ENCODE assay signal across 23 cellular contexts in genomic region chr2:105297211-105297610, GRCh38. TPM values are rescaled to one million over a fixed set of nuclear protein-coding genes. Genes with fewer than 3 reads are reported as not detected.
"Had no signal": no experiment of that assay in that cellular context is flagged by ENCODE, and none has a peak within 500 bp of the region (broad histone marks: within the 10 kb centered on the region; RNA-seq: fewer than 3 reads in every experiment).

No MANE protein-coding gene starts in this region.

- H3K36me3 ChIP-seq: colonic mucosa, uterus had no signal

- H3K9me3 Mint-ChIP-seq: activated CD4-positive, alpha-beta T cell treated with anti-CD3 and anti-CD28 coated beads, Interleukin-2, amount 10 ng/mL, durations not matched to agents 7 days and 5 days; activated naive CD4-positive, alpha-beta T cell treated with anti-CD3 and anti-CD28 coated beads, Interleukin-2, amount 50 U/mL, for 72 hours; activated T-cell treated with anti-CD3 and anti-CD28 coated beads, Interleukin-2, amount 50 U/mL, for 4 hours; nephron progenitor cell; stimulated activated naive CD8-positive, alpha-beta T cell treated with anti-CD3 and anti-CD28 coated beads, Interleukin-15, amount 100 ng/mL, for 72 hours had no signal

- H3K9me3 ChIP-seq: colonic mucosa, thoracic aorta, uterus had no signal

- H3K27ac Mint-ChIP-seq: activated CD4-positive, alpha-beta T cell treated with anti-CD3 and anti-CD28 coated beads, Interleukin-2, amount 10 ng/mL, durations not matched to agents 7 days and 5 days had no signal

- H3K4me3 Mint-ChIP-seq: activated CD4-positive, alpha-beta T cell treated with anti-CD3 and anti-CD28 coated beads, Interleukin-2, amount 10 ng/mL, durations not matched to agents 7 days and 5 days; activated T-cell treated with anti-CD3 and anti-CD28 coated beads, Interleukin-2, amount 50 U/mL, for 4 hours; nephron progenitor cell; stimulated activated naive CD8-positive, alpha-beta T cell treated with anti-CD3 and anti-CD28 coated beads, Interleukin-15, amount 100 ng/mL, for 72 hours had no signal

- ATAC-seq: activated naive CD4-positive, alpha-beta T cell treated with anti-CD3 and anti-CD28 coated beads, Interleukin-2, amount 50 U/mL, for 72 hours; activated T-cell treated with anti-CD3 and anti-CD28 coated beads, Interleukin-2, amount 50 U/mL, for 4 hours; stimulated activated naive CD8-positive, alpha-beta T cell treated with anti-CD3 and anti-CD28 coated beads, Interleukin-15, amount 100 ng/mL, for 72 hours had no signal

- H3K4me2 ChIP-seq: hepatocyte had no signal

- H3K4me1 ChIP-seq: colonic mucosa, uterus had no signal

- H2AFZ ChIP-seq: hepatocyte had no signal

- H3K27me3 Mint-ChIP-seq: activated CD4-positive, alpha-beta T cell treated with anti-CD3 and anti-CD28 coated beads, Interleukin-2, amount 10 ng/mL, durations not matched to agents 7 days and 5 days; stimulated activated naive CD8-positive, alpha-beta T cell treated with anti-CD3 and anti-CD28 coated beads, Interleukin-15, amount 100 ng/mL, for 72 hours had no signal

- FAIRE-seq: TTC549 had no signal

- DNase-seq: activated CD4-positive, alpha-beta T cell treated with anti-CD3 and anti-CD28 coated beads, Interleukin-2, amount 10 ng/mL, durations not matched to agents 7 days and 5 days; activated CD4-positive, CD25-positive, alpha-beta regulatory T cell; activated effector memory CD4-positive, alpha-beta T cell treated with anti-CD3 and anti-CD28 coated beads, Interleukin-2, amount 50 U/mL, for 16 hours; activated T-cell treated with anti-CD3 and anti-CD28 coated beads, Interleukin-2, amount 50 U/mL, for 4 hours; colonic mucosa; effector CD8-positive, alpha-beta T cell; midbrain; nephron progenitor cell; stimulated activated CD4-positive, alpha-beta T cell treated with anti-CD3 and anti-CD28 coated beads, Interleukin-12 subunit alpha, Interleukin-12 subunit beta, amount 100 ng/mL, for 4 hours; stimulated activated CD4-positive, alpha-beta T cell treated with anti-CD3 and anti-CD28 coated beads, Interleukin-4, amount 100 ng/mL, for 1 hour; stimulated activated CD8-positive, alpha-beta memory T cell treated with anti-CD3 and anti-CD28 coated beads, Interleukin-4, amount 100 ng/mL, for 48 hours; stimulated activated naive CD8-positive, alpha-beta T cell treated with anti-CD3 and anti-CD28 coated beads, Interleukin-15, amount 100 ng/mL, for 72 hours; T-helper 2 cell; uterus had no signal

- H3K4me3 ChIP-seq: colonic mucosa, hepatocyte, thoracic aorta, uterus had no signal

- H3K27me3 ChIP-seq: colonic mucosa, hepatocyte, uterus had no signal

- H3K27ac ChIP-seq: colonic mucosa, hepatocyte, thoracic aorta, uterus had no signal

RNA-seq across cellular contexts. Expression of gene GPR45, which starts 55.7 kb away (rescaled TPM):
- total RNA-seq: activated CD4-positive, alpha-beta T cell treated with anti-CD3 and anti-CD28 coated beads, Interleukin-2, amount 10 ng/mL, durations not matched to agents 7 days and 5 days; activated CD8-positive, alpha-beta memory T cell treated with anti-CD3 and anti-CD28 coated beads for 36 hours; activated naive CD4-positive, alpha-beta T cell treated with anti-CD3 and anti-CD28 coated beads, Interleukin-2, amount 50 U/mL, for 72 hours; activated T-cell treated with anti-CD3 and anti-CD28 coated beads, Interleukin-2, amount 50 U/mL, for 4 hours; colonic mucosa; epithelial cell of proximal tubule; hepatocyte; kidney epithelial cell; lower leg skin; omental fat pad; thoracic aorta; uterus had no signal
